ENCODE assay signal across 26 cellular contexts in the genomic region with DNA sequence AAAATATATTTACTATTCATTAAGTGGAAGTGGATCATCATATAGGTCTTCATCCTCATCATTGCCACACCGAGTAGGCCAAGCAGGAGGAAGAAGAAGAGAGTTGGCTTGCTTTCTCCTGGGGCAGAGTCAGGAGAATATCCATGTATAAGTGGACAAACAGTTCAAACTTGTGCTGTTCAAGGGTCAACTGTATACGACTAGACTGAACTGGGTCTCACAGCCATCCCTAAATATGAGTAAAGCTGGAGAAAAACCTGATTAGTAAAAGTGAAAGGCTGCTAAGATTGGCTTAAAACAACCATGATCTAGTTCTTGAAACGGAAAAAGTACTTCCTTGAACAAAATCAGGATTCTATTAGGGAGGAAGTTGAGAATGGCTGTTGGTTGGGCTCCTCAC.
"Had no signal": no experiment of that assay in that cellular context is flagged by ENCODE, and none has a peak within 500 bp of the region (broad histone marks: within the 10 kb centered on the region; RNA-seq: fewer than 3 reads in every experiment).

No MANE protein-coding gene starts in this region.

- H3K9me3 Mint-ChIP-seq: natural killer cell, nephron, neural progenitor cell, type B pancreatic cell had no signal

- H3K27ac ChIP-seq: neural progenitor cell, pancreas, psoas muscle, right lobe of liver, sigmoid colon, stomach, testis, tibial artery, transverse colon, upper lobe of right lung, uterus had no signal

- H3K27me3 Mint-ChIP-seq: type B pancreatic cell had no signal

- H3K36me3 Mint-ChIP-seq: naive thymus-derived CD4-positive, alpha-beta T cell; natural killer cell; neural progenitor cell; stimulated activated effector memory CD8-positive, alpha-beta T cell treated with anti-CD3 and anti-CD28 coated beads, Interleukin-12 subunit alpha, Interleukin-12 subunit beta, amount 100 ng/mL, for 72 hours; stimulated activated naive B cell treated with anti-CD40 and anti-IgM and Interleukin-4, amounts not matched to agents 10 μg/mL and 1 μg/mL and 100 μg/mL, for 72 hours; type B pancreatic cell had no signal

- H3K9me3 ChIP-seq: pancreas, psoas muscle, right lobe of liver, sigmoid colon, stomach, testis, tibial artery, transverse colon, upper lobe of right lung had no signal

- H2AFZ ChIP-seq: neural progenitor cell had no signal

- H3K4me2 ChIP-seq: neural progenitor cell had no signal

- H3K4me1 ChIP-seq: neural progenitor cell, pancreas, psoas muscle, right lobe of liver, sigmoid colon, stomach, testis, tibial artery, transverse colon, upper lobe of right lung, uterus had no signal

- ATAC-seq: naive thymus-derived CD4-positive, alpha-beta T cell; natural killer cell; pancreas; psoas muscle; right cardiac atrium; right lobe of liver; stimulated activated naive B cell treated with anti-CD40 and anti-IgM and Interleukin-4, amounts not matched to agents 10 μg/mL and 1 μg/mL and 100 μg/mL, for 72 hours had no signal

- H3K9ac ChIP-seq: neural progenitor cell had no signal

- H3K4me1 Mint-ChIP-seq: naive thymus-derived CD4-positive, alpha-beta T cell; natural killer cell; nephron; neural progenitor cell; stimulated activated effector memory CD8-positive, alpha-beta T cell treated with anti-CD3 and anti-CD28 coated beads, Interleukin-12 subunit alpha, Interleukin-12 subunit beta, amount 100 ng/mL, for 72 hours; stimulated activated naive B cell treated with anti-CD40 and anti-IgM and Interleukin-4, amounts not matched to agents 10 μg/mL and 1 μg/mL and 100 μg/mL, for 72 hours had no signal

- H3K36me3 ChIP-seq: neural progenitor cell, pancreas, right lobe of liver, sigmoid colon, stomach, tibial artery, transverse colon, upper lobe of right lung had no signal

- H3K4me3 ChIP-seq: neural progenitor cell, pancreas, psoas muscle, right lobe of liver, sigmoid colon, stomach, testis, tibial artery, transverse colon, upper lobe of right lung, uterus had no signal

- H3K27ac Mint-ChIP-seq: naive thymus-derived CD4-positive, alpha-beta T cell; natural killer cell; nephron; neural progenitor cell; stimulated activated effector memory CD8-positive, alpha-beta T cell treated with anti-CD3 and anti-CD28 coated beads, Interleukin-12 subunit alpha, Interleukin-12 subunit beta, amount 100 ng/mL, for 72 hours; stimulated activated naive B cell treated with anti-CD40 and anti-IgM and Interleukin-4, amounts not matched to agents 10 μg/mL and 1 μg/mL and 100 μg/mL, for 72 hours; stimulated activated naive CD8-positive, alpha-beta T cell treated with anti-CD3 and anti-CD28 coated beads, Interleukin-15, Interleukin-2, amounts not matched to agents 100 ng/mL and 50 ng/mL, for 24 hours; type B pancreatic cell had no signal

- DNase-seq: naive thymus-derived CD4-positive, alpha-beta T cell; natural killer cell; occipital lobe; pancreas; psoas muscle; right cardiac atrium; right lobe of liver; sigmoid colon; small intestine; stimulated activated CD4-positive, alpha-beta T cell treated with anti-CD3 and anti-CD28 coated beads, Interleukin-15, amount 100 ng/mL, for 24 hours; stimulated activated CD4-positive, alpha-beta T cell treated with anti-CD3 and anti-CD28 coated beads, Interleukin-2, amount 100 ng/mL, for 24 hours; stimulated activated CD4-positive, alpha-beta T cell treated with anti-CD3 and anti-CD28 coated beads, Interleukin-2, amount 100 ng/mL, for 48 hours; stimulated activated CD4-positive, alpha-beta T cell treated with anti-CD3 and anti-CD28 coated beads, Interleukin-4, amount 100 ng/mL, for 24 hours; stimulated activated naive B cell treated with anti-CD40 and anti-IgM and Interleukin-4, amounts not matched to agents 10 μg/mL and 1 μg/mL and 100 μg/mL, for 72 hours; stimulated activated naive CD4-positive, alpha-beta T cell treated with Interleukin-2 at 50 U/mL for 16 hours; stomach; testis; tibial artery; transverse colon; upper lobe of right lung; uterus had no signal

- H3K4me3 Mint-ChIP-seq: naive thymus-derived CD4-positive, alpha-beta T cell; natural killer cell; nephron; neural progenitor cell; stimulated activated effector memory CD8-positive, alpha-beta T cell treated with anti-CD3 and anti-CD28 coated beads, Interleukin-12 subunit alpha, Interleukin-12 subunit beta, amount 100 ng/mL, for 72 hours; stimulated activated naive B cell treated with anti-CD40 and anti-IgM and Interleukin-4, amounts not matched to agents 10 μg/mL and 1 μg/mL and 100 μg/mL, for 72 hours; stimulated activated naive CD8-positive, alpha-beta T cell treated with anti-CD3 and anti-CD28 coated beads, Interleukin-15, Interleukin-2, amounts not matched to agents 100 ng/mL and 50 ng/mL, for 24 hours; type B pancreatic cell had no signal

- H3K27me3 ChIP-seq: neural progenitor cell, pancreas, right lobe of liver, sigmoid colon, stomach, testis, tibial artery, transverse colon, upper lobe of right lung, uterus had no signal

- FAIRE-seq: pancreas, small intestine had no signal
